29 cellular contexts compared by ENCODE assay signal in genomic region chr1:208265525-208265924, GRCh38.
"Had no signal": no experiment of that assay in that cellular context is flagged by ENCODE, and none has a peak within 500 bp of the region (broad histone marks: within the 10 kb centered on the region; RNA-seq: fewer than 3 reads in every experiment).

No MANE protein-coding gene starts in this region.

- ATAC-seq: stimulated activated effector memory CD8-positive, alpha-beta T cell treated with anti-CD3 and anti-CD28 coated beads, Interleukin-12 subunit alpha, Interleukin-12 subunit beta, amount 100 ng/mL, for 72 hours; stimulated activated memory B cell treated with anti-CD40 and anti-IgM and Interleukin-4, amounts not matched to agents 10 μg/mL and 1 μg/mL and 100 μg/mL, for 72 hours; stimulated activated naive B cell treated with anti-CD40 and anti-IgM and Interleukin-4, amounts not matched to agents 10 μg/mL and 1 μg/mL and 100 μg/mL, for 72 hours; stimulated activated naive CD8-positive, alpha-beta T cell treated with anti-CD3 and anti-CD28 coated beads, Interleukin-15, amount 100 ng/mL, for 72 hours; stimulated activated naive CD8-positive, alpha-beta T cell treated with anti-CD3 and anti-CD28 coated beads, Interleukin-15, Interleukin-2, amounts not matched to agents 100 U/mL and 50 U/mL, for 24 hours; upper lobe of right lung had no signal

- FAIRE-seq: urothelium cell line had no signal

- H3K4me1 Mint-ChIP-seq: stimulated activated effector memory CD8-positive, alpha-beta T cell treated with anti-CD3 and anti-CD28 coated beads, Interleukin-12 subunit alpha, Interleukin-12 subunit beta, amount 100 ng/mL, for 72 hours; stimulated activated memory B cell treated with anti-CD40 and anti-IgM and Interleukin-4, amounts not matched to agents 10 μg/mL and 1 μg/mL and 100 μg/mL, for 72 hours; stimulated activated naive B cell treated with anti-CD40 and anti-IgM and Interleukin-4, amounts not matched to agents 10 μg/mL and 1 μg/mL and 100 μg/mL, for 72 hours; stimulated activated naive CD8-positive, alpha-beta T cell treated with anti-CD3 and anti-CD28 coated beads, Interleukin-15, amount 100 ng/mL, for 72 hours had no signal

- H3K36me3 ChIP-seq: stomach, suprapubic skin, thoracic aorta, thyroid gland, tibial artery, tibial nerve, transverse colon, upper lobe of left lung, upper lobe of right lung, uterus, vagina had no signal

- H3K9me3 Mint-ChIP-seq: stimulated activated effector memory CD8-positive, alpha-beta T cell treated with anti-CD3 and anti-CD28 coated beads, Interleukin-12 subunit alpha, Interleukin-12 subunit beta, amount 100 ng/mL, for 72 hours; stimulated activated memory B cell treated with anti-CD40 and anti-IgM and Interleukin-4, amounts not matched to agents 10 μg/mL and 1 μg/mL and 100 μg/mL, for 72 hours; stimulated activated naive B cell treated with anti-CD40 and anti-IgM and Interleukin-4, amounts not matched to agents 10 μg/mL and 1 μg/mL and 100 μg/mL, for 72 hours; stimulated activated naive CD8-positive, alpha-beta T cell treated with anti-CD3 and anti-CD28 coated beads, Interleukin-15, amount 100 ng/mL, for 72 hours; stimulated activated naive CD8-positive, alpha-beta T cell treated with anti-CD3 and anti-CD28 coated beads, Interleukin-15, Interleukin-2, amounts not matched to agents 100 ng/mL and 50 ng/mL, for 24 hours; type B pancreatic cell had no signal

- H3K9me3 ChIP-seq: stomach, suprapubic skin, testis, thoracic aorta, thyroid gland, transverse colon, upper lobe of left lung, upper lobe of right lung, uterus had no signal

- H3K27me3 ChIP-seq: testis, thyroid gland, tibial artery, upper lobe of left lung, upper lobe of right lung, uterus, vagina had no signal

- DNase-seq: stimulated activated CD4-positive, alpha-beta T cell treated with anti-CD3 and anti-CD28 coated beads, Interleukin-2, amount 100 ng/mL, for 48 hours; stimulated activated CD4-positive, alpha-beta T cell treated with anti-CD3 and anti-CD28 coated beads, Interleukin-4, amount 100 ng/mL, for 1 hour; stimulated activated CD4-positive, alpha-beta T cell treated with anti-CD3 and anti-CD28 coated beads, Interleukin-4, amount 100 ng/mL, for 24 hours; stimulated activated CD4-positive, alpha-beta T cell treated with anti-CD3 and anti-CD28 coated beads, Interleukin-4, amount 100 ng/mL, for 4 hours; stimulated activated CD8-positive, alpha-beta memory T cell treated with anti-CD3 and anti-CD28 coated beads, Interleukin-4, amount 100 ng/mL, for 48 hours; stimulated activated naive B cell treated with anti-CD40 and anti-IgM and Interleukin-4, amounts not matched to agents 10 μg/mL and 1 μg/mL and 100 μg/mL, for 72 hours; stimulated activated naive CD4-positive, alpha-beta T cell; stimulated activated naive CD4-positive, alpha-beta T cell treated with Interleukin-2 at 50 U/mL for 16 hours; stimulated activated naive CD8-positive, alpha-beta T cell treated with anti-CD3 and anti-CD28 coated beads, Interleukin-15, amount 100 ng/mL, for 72 hours; stimulated activated naive CD8-positive, alpha-beta T cell treated with anti-CD3 and anti-CD28 coated beads, Interleukin-15, Interleukin-2, amounts not matched to agents 100 U/mL and 50 U/mL, for 24 hours; stomach; substantia nigra; testis; thyroid gland; tibial artery; transverse colon; trophoblast cell; upper lobe of left lung; upper lobe of right lung; uterus had no signal

- H3K27ac Mint-ChIP-seq: stimulated activated effector memory CD8-positive, alpha-beta T cell treated with anti-CD3 and anti-CD28 coated beads, Interleukin-12 subunit alpha, Interleukin-12 subunit beta, amount 100 ng/mL, for 72 hours; stimulated activated memory B cell treated with anti-CD40 and anti-IgM and Interleukin-4, amounts not matched to agents 10 μg/mL and 1 μg/mL and 100 μg/mL, for 72 hours; stimulated activated naive B cell treated with anti-CD40 and anti-IgM and Interleukin-4, amounts not matched to agents 10 μg/mL and 1 μg/mL and 100 μg/mL, for 72 hours; stimulated activated naive CD8-positive, alpha-beta T cell treated with anti-CD3 and anti-CD28 coated beads, Interleukin-15, amount 100 ng/mL, for 72 hours; stimulated activated naive CD8-positive, alpha-beta T cell treated with anti-CD3 and anti-CD28 coated beads, Interleukin-15, Interleukin-2, amounts not matched to agents 100 ng/mL and 50 ng/mL, for 24 hours; type B pancreatic cell had no signal

- H3K4me1 ChIP-seq: stomach, testis, transverse colon, upper lobe of left lung, upper lobe of right lung, uterus, vagina had no signal

- H3K27ac ChIP-seq: testis, thyroid gland, transverse colon, upper lobe of left lung, upper lobe of right lung, uterus, vagina had no signal

- H3K36me3 Mint-ChIP-seq: stimulated activated effector memory CD8-positive, alpha-beta T cell treated with anti-CD3 and anti-CD28 coated beads, Interleukin-12 subunit alpha, Interleukin-12 subunit beta, amount 100 ng/mL, for 72 hours; stimulated activated memory B cell treated with anti-CD40 and anti-IgM and Interleukin-4, amounts not matched to agents 10 μg/mL and 1 μg/mL and 100 μg/mL, for 72 hours; stimulated activated naive B cell treated with anti-CD40 and anti-IgM and Interleukin-4, amounts not matched to agents 10 μg/mL and 1 μg/mL and 100 μg/mL, for 72 hours; type B pancreatic cell had no signal

- H3K4me3 Mint-ChIP-seq: stimulated activated effector memory CD8-positive, alpha-beta T cell treated with anti-CD3 and anti-CD28 coated beads, Interleukin-12 subunit alpha, Interleukin-12 subunit beta, amount 100 ng/mL, for 72 hours; stimulated activated memory B cell treated with anti-CD40 and anti-IgM and Interleukin-4, amounts not matched to agents 10 μg/mL and 1 μg/mL and 100 μg/mL, for 72 hours; stimulated activated naive B cell treated with anti-CD40 and anti-IgM and Interleukin-4, amounts not matched to agents 10 μg/mL and 1 μg/mL and 100 μg/mL, for 72 hours; stimulated activated naive CD8-positive, alpha-beta T cell treated with anti-CD3 and anti-CD28 coated beads, Interleukin-15, amount 100 ng/mL, for 72 hours; stimulated activated naive CD8-positive, alpha-beta T cell treated with anti-CD3 and anti-CD28 coated beads, Interleukin-15, Interleukin-2, amounts not matched to agents 100 ng/mL and 50 ng/mL, for 24 hours; type B pancreatic cell had no signal

- H3K4me3 ChIP-seq: stomach, suprapubic skin, testis, thoracic aorta, thyroid gland, tibial artery, tibial nerve, transverse colon, upper lobe of left lung, upper lobe of right lung, uterus, vagina had no signal
